In genomic region chr18:62454527-62454926, GRCh38 we compare ENCODE assay signal across 23 cellular contexts.
"Had no signal": no experiment of that assay in that cellular context is flagged by ENCODE, and none has a peak within 500 bp of the region (broad histone marks: within the 10 kb centered on the region; RNA-seq: fewer than 3 reads in every experiment).

No MANE protein-coding gene starts in this region.

- H3K36me3 ChIP-seq: esophagus squamous epithelium, gastrocnemius medialis, heart right ventricle, left lung, lower lobe of right lung had no signal

- H3K36me3 Mint-ChIP-seq: memory B cell had no signal

- H3K9me3 ChIP-seq: esophagus squamous epithelium, gastrocnemius medialis, left lung, lower lobe of right lung had no signal

- H3K27me3 ChIP-seq: gastrocnemius medialis, heart right ventricle, left lung had no signal

- H3K27ac ChIP-seq: coronary artery, epithelial cell of prostate, esophagus squamous epithelium, gastrocnemius medialis, heart right ventricle, lower lobe of right lung had no signal

- ATAC-seq: effector memory CD8-positive, alpha-beta T cell; esophagus mucosa; gastrocnemius medialis; heart right ventricle; left cardiac atrium; left lung; left ventricle myocardium superior; lower lobe of right lung had no signal

- DNase-seq: effector CD8-positive, alpha-beta T cell; effector memory CD8-positive, alpha-beta T cell; endodermal cell; erythroblast; esophagus squamous epithelium; foreskin fibroblast; foreskin melanocyte; gastrocnemius medialis; glutamatergic neuron; head of caudate nucleus; heart right ventricle; hippocampal formation; left cardiac atrium; left lung; left ventricle myocardium superior; lower lobe of right lung; mammary epithelial cell; mesendoderm; midbrain had no signal

- H3K4me3 ChIP-seq: coronary artery, esophagus squamous epithelium, gastrocnemius medialis, heart right ventricle, left lung, lower lobe of right lung had no signal

- H3K9me3 Mint-ChIP-seq: effector memory CD8-positive, alpha-beta T cell; endodermal cell; memory B cell had no signal

- H3K27ac Mint-ChIP-seq: effector memory CD8-positive, alpha-beta T cell; endodermal cell; memory B cell had no signal

- H3K4me3 Mint-ChIP-seq: effector memory CD8-positive, alpha-beta T cell; endodermal cell; memory B cell had no signal
